1 cellular context compared by ENCODE assay signal in genomic region chr11:47407746-47408590, GRCh38.
TF ChIP-seq lines count a peak whose summit lies in the region.

Gene SLC39A13 (plus strand): TSS chr11:47408590. CDS start chr11:47410095, 1,505 bp downstream.

TF ChIP-seq in HepG2, 621 proteins besides CTCF, POLR2A, EP300 and RAD21 (continued from another document and continues in another):
- no peak for TF ChIP-seq TCF7 (IDR thresholded peaks at IDR 0.05; ENCODE audit: low read depth)
- peak; percentile 35; the same call in 1 of the 2 replicates for TF ChIP-seq ZMYM3 (CRISPR knock-in tag; IDR thresholded peaks at IDR 0.05)
- no peak for TF ChIP-seq ZNF672 (CRISPR knock-in tag; IDR thresholded peaks at IDR 0.05)
- no peak for TF ChIP-seq ZSCAN22 (CRISPR knock-in tag; IDR thresholded peaks at IDR 0.05)
- TF ChIP-seq ZNF367 (CRISPR knock-in tag; IDR thresholded peaks at IDR 0.05; ENCODE audit: borderline replicate concordance) = 0 out of 2 replicates have a peak, but pooled peaks have one; percentile 67
- TF ChIP-seq AGO1 (IDR thresholded peaks at IDR 0.05; ENCODE audit: low read depth, low read length, poor library complexity, severe bottlenecking) = no peak
- peak; percentile 62 for TF ChIP-seq TBL1XR1 (IDR thresholded peaks at IDR 0.05; ENCODE audit: borderline replicate concordance, low read length, partially characterized antibody)
- peak; percentile 90; the same call in 1 of the 2 replicates for TF ChIP-seq ZNF709 (CRISPR knock-in tag; IDR thresholded peaks at IDR 0.05)
- TF ChIP-seq ZNF670 (CRISPR knock-in tag; IDR thresholded peaks at IDR 0.05; ENCODE audit: borderline replicate concordance) = peak; percentile 95
- TF ChIP-seq FOXJ3 (CRISPR knock-in tag; IDR thresholded peaks at IDR 0.05; ENCODE audit: borderline replicate concordance) = no peak
- TF ChIP-seq ZNF281 (CRISPR knock-in tag; IDR thresholded peaks at IDR 0.05; ENCODE audit: borderline replicate concordance) = 0 out of 2 replicates have a peak, but pooled peaks have one; percentile 13
- no peak for TF ChIP-seq HMGXB3 (CRISPR knock-in tag; IDR thresholded peaks at IDR 0.05; ENCODE audit: borderline replicate concordance)
- no peak for TF ChIP-seq ZNF577 (CRISPR knock-in tag; IDR thresholded peaks at IDR 0.05; ENCODE audit: borderline replicate concordance, low read depth)
- TF ChIP-seq GZF1 (CRISPR knock-in tag; IDR thresholded peaks at IDR 0.05) = no peak
- TF ChIP-seq CSRNP2 (CRISPR knock-in tag; conservative IDR thresholded peaks at IDR 0.05; ENCODE audit: low read depth) = no peak
- TF ChIP-seq WIZ (CRISPR knock-in tag; IDR thresholded peaks at IDR 0.05) = no peak
- TF ChIP-seq RXRA (CRISPR knock-in tag; IDR thresholded peaks at IDR 0.05) = peak; percentile 48
- TF ChIP-seq, protein P1, sequence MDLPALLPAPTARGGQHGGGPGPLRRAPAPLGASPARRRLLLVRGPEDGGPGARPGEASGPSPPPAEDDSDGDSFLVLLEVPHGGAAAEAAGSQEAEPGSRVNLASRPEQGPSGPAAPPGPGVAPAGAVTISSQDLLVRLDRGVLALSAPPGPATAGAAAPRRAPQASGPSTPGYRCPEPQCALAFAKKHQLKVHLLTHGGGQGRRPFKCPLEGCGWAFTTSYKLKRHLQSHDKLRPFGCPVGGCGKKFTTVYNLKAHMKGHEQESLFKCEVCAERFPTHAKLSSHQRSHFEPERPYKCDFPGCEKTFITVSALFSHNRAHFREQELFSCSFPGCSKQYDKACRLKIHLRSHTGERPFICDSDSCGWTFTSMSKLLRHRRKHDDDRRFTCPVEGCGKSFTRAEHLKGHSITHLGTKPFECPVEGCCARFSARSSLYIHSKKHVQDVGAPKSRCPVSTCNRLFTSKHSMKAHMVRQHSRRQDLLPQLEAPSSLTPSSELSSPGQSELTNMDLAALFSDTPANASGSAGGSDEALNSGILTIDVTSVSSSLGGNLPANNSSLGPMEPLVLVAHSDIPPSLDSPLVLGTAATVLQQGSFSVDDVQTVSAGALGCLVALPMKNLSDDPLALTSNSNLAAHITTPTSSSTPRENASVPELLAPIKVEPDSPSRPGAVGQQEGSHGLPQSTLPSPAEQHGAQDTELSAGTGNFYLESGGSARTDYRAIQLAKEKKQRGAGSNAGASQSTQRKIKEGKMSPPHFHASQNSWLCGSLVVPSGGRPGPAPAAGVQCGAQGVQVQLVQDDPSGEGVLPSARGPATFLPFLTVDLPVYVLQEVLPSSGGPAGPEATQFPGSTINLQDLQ (CRISPR knock-in tag; IDR thresholded peaks at IDR 0.05) = peak; percentile 89; the same call in 1 of the 2 replicates
- peak; percentile 94 to 98 for TF ChIP-seq HMGXB4 (CRISPR knock-in tag; IDR thresholded peaks at IDR 0.05; ENCODE audit: borderline replicate concordance in 1 of 2, low read depth in 1 of 2)
- TF ChIP-seq HMG20A (CRISPR knock-in tag; IDR thresholded peaks at IDR 0.05; ENCODE audit: borderline replicate concordance) = 0 out of 2 replicates have a peak, but pooled peaks have one; percentile 7
- peak; percentile 42; the same call in 1 of the 2 replicates for TF ChIP-seq ZNF569 (CRISPR knock-in tag; IDR thresholded peaks at IDR 0.05; ENCODE audit: borderline replicate concordance)
- TF ChIP-seq NR0B2 (CRISPR knock-in tag; IDR thresholded peaks at IDR 0.05) = no peak; the same call in 1 of the 2 replicates
- peak; percentile 86 for TF ChIP-seq ADNP (CRISPR knock-in tag; IDR thresholded peaks at IDR 0.05)
- TF ChIP-seq ZNF550 (CRISPR knock-in tag; IDR thresholded peaks at IDR 0.05; ENCODE audit: borderline replicate concordance) = no peak
- TF ChIP-seq, protein P2, sequence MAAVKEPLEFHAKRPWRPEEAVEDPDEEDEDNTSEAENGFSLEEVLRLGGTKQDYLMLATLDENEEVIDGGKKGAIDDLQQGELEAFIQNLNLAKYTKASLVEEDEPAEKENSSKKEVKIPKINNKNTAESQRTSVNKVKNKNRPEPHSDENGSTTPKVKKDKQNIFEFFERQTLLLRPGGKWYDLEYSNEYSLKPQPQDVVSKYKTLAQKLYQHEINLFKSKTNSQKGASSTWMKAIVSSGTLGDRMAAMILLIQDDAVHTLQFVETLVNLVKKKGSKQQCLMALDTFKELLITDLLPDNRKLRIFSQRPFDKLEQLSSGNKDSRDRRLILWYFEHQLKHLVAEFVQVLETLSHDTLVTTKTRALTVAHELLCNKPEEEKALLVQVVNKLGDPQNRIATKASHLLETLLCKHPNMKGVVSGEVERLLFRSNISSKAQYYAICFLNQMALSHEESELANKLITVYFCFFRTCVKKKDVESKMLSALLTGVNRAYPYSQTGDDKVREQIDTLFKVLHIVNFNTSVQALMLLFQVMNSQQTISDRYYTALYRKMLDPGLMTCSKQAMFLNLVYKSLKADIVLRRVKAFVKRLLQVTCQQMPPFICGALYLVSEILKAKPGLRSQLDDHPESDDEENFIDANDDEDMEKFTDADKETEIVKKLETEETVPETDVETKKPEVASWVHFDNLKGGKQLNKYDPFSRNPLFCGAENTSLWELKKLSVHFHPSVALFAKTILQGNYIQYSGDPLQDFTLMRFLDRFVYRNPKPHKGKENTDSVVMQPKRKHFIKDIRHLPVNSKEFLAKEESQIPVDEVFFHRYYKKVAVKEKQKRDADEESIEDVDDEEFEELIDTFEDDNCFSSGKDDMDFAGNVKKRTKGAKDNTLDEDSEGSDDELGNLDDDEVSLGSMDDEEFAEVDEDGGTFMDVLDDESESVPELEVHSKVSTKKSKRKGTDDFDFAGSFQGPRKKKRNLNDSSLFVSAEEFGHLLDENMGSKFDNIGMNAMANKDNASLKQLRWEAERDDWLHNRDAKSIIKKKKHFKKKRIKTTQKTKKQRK (IDR thresholded peaks at IDR 0.05; ENCODE audit: low read length) = no peak
- TF ChIP-seq ZNF317 (CRISPR knock-in tag; IDR thresholded peaks at IDR 0.05) = no peak
- no peak for TF ChIP-seq EHMT2 (IDR thresholded peaks at IDR 0.05; ENCODE audit: borderline replicate concordance, low read depth, low read length)
- TF ChIP-seq, protein P3, sequence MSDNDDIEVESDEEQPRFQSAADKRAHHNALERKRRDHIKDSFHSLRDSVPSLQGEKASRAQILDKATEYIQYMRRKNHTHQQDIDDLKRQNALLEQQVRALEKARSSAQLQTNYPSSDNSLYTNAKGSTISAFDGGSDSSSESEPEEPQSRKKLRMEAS (IDR thresholded peaks at IDR 0.05) = peak; percentile 78
- no peak for TF ChIP-seq RFX3 (CRISPR knock-in tag; IDR thresholded peaks at IDR 0.05)
- peak; percentile 87 for TF ChIP-seq CREB1 (IDR thresholded peaks at IDR 0.05)
- TF ChIP-seq CREB1 (CRISPR knock-in tag; IDR thresholded peaks at IDR 0.05) = no peak
- TF ChIP-seq MTF2 (CRISPR knock-in tag; IDR thresholded peaks at IDR 0.05; ENCODE audit: borderline replicate concordance) = peak; percentile 95
- TF ChIP-seq TRAFD1 (CRISPR knock-in tag; IDR thresholded peaks at IDR 0.05; ENCODE audit: borderline replicate concordance) = no peak
- peak; percentile 68 for TF ChIP-seq ISL2 (CRISPR knock-in tag; IDR thresholded peaks at IDR 0.05)
